1 cellular context compared by ENCODE assay signal in the genomic region with DNA sequence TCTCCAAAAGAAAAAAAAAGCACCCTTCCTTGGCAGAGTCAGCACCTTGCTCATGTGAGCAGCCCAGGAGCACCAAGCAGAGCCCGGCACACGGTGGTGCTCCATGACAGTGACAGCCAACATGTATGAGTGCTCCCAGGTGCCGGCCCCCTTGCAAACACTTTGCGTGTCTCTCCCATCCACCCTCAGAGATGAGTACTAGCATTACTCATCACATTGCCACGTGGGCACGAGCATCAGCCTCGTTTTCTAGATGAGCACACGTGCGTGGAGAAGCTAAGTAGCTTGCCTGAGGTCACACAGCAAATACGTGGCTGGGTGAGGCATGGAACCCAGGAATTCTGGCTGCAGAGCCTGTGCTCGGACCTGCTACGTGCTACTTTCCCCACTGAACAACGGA.
TF ChIP-seq lines count a peak whose summit lies in the region.

No MANE protein-coding gene starts in this region.

TF ChIP-seq in GM23338, 12 proteins besides CTCF, POLR2A, EP300 and RAD21 (continued from another document):
- TF ChIP-seq ZNF462 (CRISPR knock-in tag; IDR thresholded peaks at IDR 0.05) (no peak), ZNF114 (CRISPR knock-in tag; IDR thresholded peaks at IDR 0.05) (no peak), ZNF331 (CRISPR knock-in tag; IDR thresholded peaks at IDR 0.05; ENCODE audit: low read depth) (no peak), NANOG (IDR thresholded peaks at IDR 0.05; ENCODE audit: borderline replicate concordance) (no peak), EZH2phosphoT487 (IDR thresholded peaks at IDR 0.05; ENCODE audit: unreplicated experiment) (no peak), CREB1 (CRISPR knock-in tag; IDR thresholded peaks at IDR 0.05; ENCODE audit: low read depth) (no peak), POLR2AphosphoS5 (IDR thresholded peaks at IDR 0.05; ENCODE audit: low read depth) (no peak)
TF ChIP-seq in GM23338: peak in this region for 0.
